9 cellular contexts compared by ENCODE assay signal in genomic region chr1:18903313-18903671, GRCh38. TPM values are rescaled to one million over a fixed set of nuclear protein-coding genes. Genes with fewer than 3 reads are reported as not detected.
DNase-seq lines count a peak whose midpoint lies in the region; ATAC-seq and TF ChIP-seq lines count a peak whose summit lies in the region.
"Had no signal": no experiment of that assay in that cellular context is flagged by ENCODE, and none has a peak within 500 bp of the region (broad histone marks: within the 10 kb centered on the region; RNA-seq: fewer than 3 reads in every experiment).

No MANE protein-coding gene starts in this region.

- TF ChIP-seq CTCF in heart left ventricle (IDR thresholded peaks at IDR 0.05): no peak
- TF ChIP-seq CTCF in brain (conservative IDR thresholded peaks at IDR 0.05): no peak

- no peak overlapping the region for H2AFZ ChIP-seq in mesenchymal stem cell (ENCODE audit: low read depth, low read length)

- H3K9me3 ChIP-seq in heart left ventricle (no peaks in the 10 kb centered on the region), mesenchymal stem cell (ENCODE audit: control insufficient read depth, low read length) (no peaks in the 10 kb centered on the region)

- intact Hi-C loops in heart left ventricle (cut with DNase I) (loop anchor here in 6 of 10 donors (2.0 to 10.0 kb wide), 6 partner anchors 52 to 412 kb away; partner anchors contain the start of genes AKR7A2 (in 1 of the 6), IFFO2 (in 1 of the 6) and SLC66A1 (in 1 of the 6)), left ventricle myocardium superior (cut with micrococcal nuclease) (loop anchor here (10.0 kb wide), 1 partner anchor 192 kb away; no protein-coding TSS in a partner anchor)

- TF ChIP-seq POLR2A in heart left ventricle (IDR thresholded peaks at IDR 0.05): no peak

- H3K4me3 ChIP-seq in heart left ventricle (peak overlapping the region; percentile 54 to 97 (median 80)), mesenchymal stem cell (ENCODE audit: insufficient read depth in 1 of 2, low read depth in 1 of 2, low read length in 2 of 2) (peak overlapping the region in 1 of 2 experiments; percentile 90), urinary bladder (ENCODE audit: low read depth, low read length) (peak overlapping the region; percentile 39)

- DNase-seq in heart left ventricle (no peak), left ventricle myocardium superior (no peak), mesenchymal stem cell (no peak), NCI-H2171 (lab: John Stamatoyannopoulos, UW) (no peak), NCI-H510A (lab: John Stamatoyannopoulos, UW) (no peak)

- no peak overlapping the region for H3K18ac ChIP-seq in mesenchymal stem cell (ENCODE audit: low read depth in 1 of 2, low read length in 2 of 2)

- H3K4me2 ChIP-seq in mesenchymal stem cell (ENCODE audit: low read length, poor library complexity, severe bottlenecking): peak overlapping the region; percentile 98

- no peak overlapping the region for H3K23ac ChIP-seq in mesenchymal stem cell (ENCODE audit: low read length in 2 of 2)

- no peak overlapping the region for H3K4ac ChIP-seq in mesenchymal stem cell (ENCODE audit: low read depth in 1 of 2, low read length in 2 of 2)

- H3K9me3 Mint-ChIP-seq in brain: peaks cover 0 to 2% (median 0%) of the 10 kb centered on the region in 5 experiments

- no peak overlapping the region for H2BK120ac ChIP-seq in mesenchymal stem cell (ENCODE audit: low read depth, low read length)

- H4K91ac ChIP-seq in mesenchymal stem cell (ENCODE audit: low read length): no peak overlapping the region

- no peak overlapping the region for H2AK5ac ChIP-seq in mesenchymal stem cell (ENCODE audit: low read length, severe bottlenecking)

- H3K27ac ChIP-seq in heart left ventricle (peak overlapping the region; percentile 74 to 95 (median 90)), mesenchymal stem cell (ENCODE audit: low read length, poor library complexity, severe bottlenecking) (peak overlapping the region; percentile 49), urinary bladder (ENCODE audit: low read depth) (no peak overlapping the region)

- H3K36me3 ChIP-seq in heart left ventricle: peaks cover 0 to 8% (median 4%) of the 10 kb centered on the region in 9 donors
- peaks cover 12 to 27% of the 10 kb centered on the region in 2 experiments for H3K36me3 ChIP-seq in mesenchymal stem cell (ENCODE audit: control insufficient read depth in 1 of 2, insufficient read depth in 2 of 2, low read depth in 1 of 2, low read length in 2 of 2)
- peaks cover 2% of the 10 kb centered on the region for H3K36me3 ChIP-seq in urinary bladder (ENCODE audit: insufficient read depth)

- H3K4me1 ChIP-seq in heart left ventricle (peaks cover 0 to 44% (median 30%) of the 10 kb centered on the region in 12 donors), mesenchymal stem cell (ENCODE audit: control insufficient read depth, insufficient read depth, low read depth, low read length) (peaks cover 7% of the 10 kb centered on the region), urinary bladder (ENCODE audit: insufficient read depth) (no peaks in the 10 kb centered on the region)

- H2BK5ac ChIP-seq in mesenchymal stem cell (ENCODE audit: low read depth, low read length, poor library complexity, severe bottlenecking): no peak overlapping the region

- peaks cover 8% of the 10 kb centered on the region for H3K27me3 Mint-ChIP-seq in brain

- no peak for ATAC-seq in heart left ventricle
- ATAC-seq in left ventricle myocardium superior: no peak
- no peak for ATAC-seq in HG02852 (IDR thresholded peaks at IDR 0.05; ENCODE audit: unreplicated experiment)

- 51 to 59% (median 58%) methylated on average over 7 of the region's 7 CpGs for WGBS in heart left ventricle, 4 donors
- WGBS in mesenchymal stem cell: 54% methylated on average over 4 of the region's 7 CpGs
- WGBS in urinary bladder: 39% methylated on average over 7 of the region's 7 CpGs

- H2BK12ac ChIP-seq in mesenchymal stem cell (ENCODE audit: low read length in 2 of 2): no peak overlapping the region

- H3K4me1 Mint-ChIP-seq in brain: peaks cover 53% of the 10 kb centered on the region

- H4K8ac ChIP-seq in mesenchymal stem cell (ENCODE audit: low read length): no peak overlapping the region

- H3K14ac ChIP-seq in mesenchymal stem cell (ENCODE audit: low read length in 2 of 2): no peak overlapping the region

- peak overlapping the region; percentile 30 to 100 (median 57) for H3K27ac Mint-ChIP-seq in brain

- H2BK15ac ChIP-seq in mesenchymal stem cell (ENCODE audit: low read depth, poor library complexity, severe bottlenecking): no peak overlapping the region

- peak overlapping the region; percentile 95 for H3K9ac ChIP-seq in mesenchymal stem cell (ENCODE audit: low read length)

- H3K27me3 ChIP-seq in heart left ventricle: no peaks in the 10 kb centered on the region
- no peaks in the 10 kb centered on the region for H3K27me3 ChIP-seq in mesenchymal stem cell (ENCODE audit: control insufficient read depth in 1 of 2, insufficient read depth in 1 of 2, low read length in 2 of 2)

- H3K79me1 ChIP-seq in mesenchymal stem cell (replicated peaks; ENCODE audit: low read length, poor library complexity, severe bottlenecking): peaks cover 14% of the 10 kb centered on the region

- peak overlapping the region; percentile 86 to 96 (median 94) for H3K4me3 Mint-ChIP-seq in brain

- peaks cover 3% of the 10 kb centered on the region for H3K36me3 Mint-ChIP-seq in brain

RNA-seq across cellular contexts. Expression of gene ALDH4A1, which starts 0.9 kb away (rescaled TPM):
- total RNA-seq in heart left ventricle: 10 to 100 TPM; 20.8 to 57.6 (median 30.6) TPM
- polyA plus RNA-seq in heart left ventricle: 10 to 100 TPM; 22.0 to 33.3 TPM
- 27.3 TPM for total RNA-seq in left ventricle myocardium superior
- 52.0 TPM for polyA plus RNA-seq in brain (ENCODE audit: insufficient read depth, low read depth, low replicate concordance)
- polyA plus RNA-seq in mesenchymal stem cell (2013, experiment 1 of 2): 7.7 TPM
- 7.8 TPM for polyA plus RNA-seq in mesenchymal stem cell (2013, experiment 2 of 2)
- 11.9 TPM for total RNA-seq in urinary bladder
- polyA plus RNA-seq in urinary bladder: 26.0 TPM

RNA-seq across cellular contexts. Expression of gene TAS1R2, which starts 43.8 kb away (rescaled TPM):
- total RNA-seq in heart left ventricle (not detected), left ventricle myocardium superior (not detected), urinary bladder (not detected)
- polyA plus RNA-seq in heart left ventricle (not detected), brain (ENCODE audit: insufficient read depth, low read depth, low replicate concordance) (not detected), urinary bladder (not detected)
- not detected for polyA plus RNA-seq in mesenchymal stem cell (2013, experiment 1 of 2)
- polyA plus RNA-seq in mesenchymal stem cell (2013, experiment 2 of 2): not detected
- total RNA-seq: dermis microvascular lymphatic vessel endothelial cell had no signal

RNA-seq across cellular contexts. Expression of gene IFFO2, which starts 53.2 kb away (rescaled TPM):
- total RNA-seq in heart left ventricle (1 to 10 TPM; 3.1 to 9.0 (median 5.3) TPM), left ventricle myocardium superior (5.0 TPM), urinary bladder (4.3 TPM)
- polyA plus RNA-seq in heart left ventricle (1 to 10 TPM; 2.5 to 3.9 TPM), brain (ENCODE audit: insufficient read depth, low read depth, low replicate concordance) (5.8 TPM), urinary bladder (14.2 TPM)
- polyA plus RNA-seq in mesenchymal stem cell (2013, experiment 1 of 2): 8.7 TPM
- 8.3 TPM for polyA plus RNA-seq in mesenchymal stem cell (2013, experiment 2 of 2)
